In the genomic region with DNA sequence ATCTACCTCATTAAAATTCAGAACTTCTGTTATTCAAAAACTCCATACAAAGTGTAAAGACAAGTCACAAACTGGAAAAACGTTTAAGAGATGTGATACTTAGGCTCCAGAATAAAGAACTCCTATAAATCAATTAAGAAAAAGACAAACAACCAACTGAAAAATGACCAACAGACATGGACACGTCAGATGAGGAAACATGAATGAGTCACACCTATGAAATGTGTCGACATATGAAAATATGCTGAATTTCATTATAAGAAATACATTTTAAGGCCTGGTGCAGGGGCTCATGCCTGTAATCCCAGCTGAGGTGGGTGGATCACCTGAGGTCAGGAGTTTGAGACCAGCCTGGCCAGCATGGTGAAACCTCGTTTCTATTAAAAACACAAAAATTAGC, we compare ENCODE assay signal across 1 cellular context.
TF ChIP-seq lines count a peak whose summit lies in the region.

No MANE protein-coding gene starts in this region.

TF ChIP-seq in endothelial cell of umbilical vein, 7 proteins besides CTCF, POLR2A, EP300 and RAD21:
- TF ChIP-seq, protein P1, sequence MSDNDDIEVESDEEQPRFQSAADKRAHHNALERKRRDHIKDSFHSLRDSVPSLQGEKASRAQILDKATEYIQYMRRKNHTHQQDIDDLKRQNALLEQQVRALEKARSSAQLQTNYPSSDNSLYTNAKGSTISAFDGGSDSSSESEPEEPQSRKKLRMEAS (IDR thresholded peaks at IDR 0.05; ENCODE audit: insufficient read depth, insufficient read length), result no peak
- no peak for TF ChIP-seq GATA2 (IDR thresholded peaks at IDR 0.05; ENCODE audit: insufficient read depth, insufficient read length, low read depth, low read length)
- TF ChIP-seq FOS (IDR thresholded peaks at IDR 0.05; ENCODE audit: borderline replicate concordance, insufficient read depth, low read length), result peak; percentile 19
- no peak for TF ChIP-seq JUN (IDR thresholded peaks at IDR 0.05; ENCODE audit: borderline replicate concordance, insufficient read depth, insufficient read length, low read depth)
- TF ChIP-seq POLR2AphosphoS5 (IDR thresholded peaks at IDR 0.05; ENCODE audit: insufficient read depth, low read depth, low read length), result no peak
- TF ChIP-seq MYC (IDR thresholded peaks at IDR 0.05; ENCODE audit: low read depth, low read length), result no peak
- TF ChIP-seq EZH2 (IDR thresholded peaks at IDR 0.05; ENCODE audit: borderline replicate concordance, low read depth, low read length, severe bottlenecking), result no peak
